Comparison of ENCODE assay signal across 31 cellular contexts in the genomic region with DNA sequence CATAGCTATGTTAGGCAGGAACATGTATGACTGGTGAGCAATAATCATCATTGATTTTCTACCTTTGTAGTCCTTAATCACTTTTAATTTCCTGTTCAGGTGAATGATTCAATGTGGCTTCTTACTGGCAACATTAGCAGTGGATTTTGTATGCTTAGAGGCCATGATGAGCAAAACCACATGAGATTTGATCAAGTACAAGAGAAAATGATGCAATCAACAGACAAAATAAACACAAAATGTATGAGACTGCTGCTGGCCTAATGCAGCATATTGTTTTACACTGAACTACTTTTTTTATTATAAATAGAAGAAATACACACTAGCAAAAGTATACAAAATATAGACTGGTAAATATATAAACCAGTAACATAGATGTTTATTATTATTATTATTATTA. TPM values are rescaled to one million over a fixed set of nuclear protein-coding genes. Genes with fewer than 3 reads are reported as not detected.
"Had no signal": no experiment of that assay in that cellular context is flagged by ENCODE, and none has a peak within 500 bp of the region (broad histone marks: within the 10 kb centered on the region; RNA-seq: fewer than 3 reads in every experiment).

No MANE protein-coding gene starts in this region.

- H3K36me3 Mint-ChIP-seq: mesothelial cell of epicardium; stimulated activated memory B cell treated with anti-CD40 and anti-IgM and Interleukin-4, amounts not matched to agents 10 μg/mL and 1 μg/mL and 100 μg/mL, for 72 hours had no signal

- H3K9me3 ChIP-seq: colonic mucosa, testis had no signal

- H3K27ac Mint-ChIP-seq: endodermal cell; mesothelial cell of epicardium; natural killer cell; stimulated activated memory B cell treated with anti-CD40 and anti-IgM and Interleukin-4, amounts not matched to agents 10 μg/mL and 1 μg/mL and 100 μg/mL, for 72 hours; stimulated activated naive CD8-positive, alpha-beta T cell treated with anti-CD3 and anti-CD28 coated beads, Interleukin-15, Interleukin-2, amounts not matched to agents 100 ng/mL and 50 ng/mL, for 24 hours had no signal

- DNase-seq: colonic mucosa; effector CD4-positive, alpha-beta T cell; endodermal cell; heart left ventricle; hypothalamus; islet precursor cell; natural killer cell; posterior cingulate gyrus; spleen; stimulated activated CD4-positive, alpha-beta T cell treated with anti-CD3 and anti-CD28 coated beads, Interleukin-15, amount 100 ng/mL, for 24 hours; stimulated activated CD4-positive, alpha-beta T cell treated with anti-CD3 and anti-CD28 coated beads, Interleukin-1b, Interleukin-23, amount 100 ng/mL, for 48 hours; stimulated activated CD4-positive, alpha-beta T cell treated with anti-CD3 and anti-CD28 coated beads, Interleukin-4, amount 100 ng/mL, for 24 hours; testis had no signal

- H3K9me3 Mint-ChIP-seq: endodermal cell had no signal

- H3K27me3 ChIP-seq: colonic mucosa, heart left ventricle, spleen, testis, tibial nerve had no signal

- H3K4me1 ChIP-seq: colonic mucosa, heart left ventricle, spleen, testis, tibial nerve had no signal

- H3K4me3 ChIP-seq: colonic mucosa, heart left ventricle, spleen, testis, tibial nerve had no signal

- ATAC-seq: heart left ventricle; left lobe of liver; natural killer cell; sciatic nerve; stimulated activated memory B cell treated with anti-CD40 and anti-IgM and Interleukin-4, amounts not matched to agents 10 μg/mL and 1 μg/mL and 100 μg/mL, for 72 hours had no signal

- H3K27ac ChIP-seq: colonic mucosa, heart left ventricle, spleen, testis, tibial nerve had no signal

- H3K4me3 Mint-ChIP-seq: endodermal cell; mesothelial cell of epicardium; natural killer cell; neural crest cell; stimulated activated memory B cell treated with anti-CD40 and anti-IgM and Interleukin-4, amounts not matched to agents 10 μg/mL and 1 μg/mL and 100 μg/mL, for 72 hours; stimulated activated naive CD8-positive, alpha-beta T cell treated with anti-CD3 and anti-CD28 coated beads, Interleukin-15, Interleukin-2, amounts not matched to agents 100 ng/mL and 50 ng/mL, for 24 hours had no signal

- H3K27me3 Mint-ChIP-seq: stimulated activated memory B cell treated with anti-CD40 and anti-IgM and Interleukin-4, amounts not matched to agents 10 μg/mL and 1 μg/mL and 100 μg/mL, for 72 hours; stimulated activated naive CD8-positive, alpha-beta T cell treated with anti-CD3 and anti-CD28 coated beads, Interleukin-15, Interleukin-2, amounts not matched to agents 100 ng/mL and 50 ng/mL, for 24 hours had no signal

- H3K36me3 ChIP-seq: colonic mucosa, heart left ventricle, spleen, tibial nerve had no signal

- H3K4me1 Mint-ChIP-seq: endodermal cell; mesothelial cell of epicardium; natural killer cell; neural crest cell; stimulated activated memory B cell treated with anti-CD40 and anti-IgM and Interleukin-4, amounts not matched to agents 10 μg/mL and 1 μg/mL and 100 μg/mL, for 72 hours had no signal

RNA-seq across cellular contexts. Expression of gene SI, which starts 47.5 kb away (rescaled TPM):
- total RNA-seq: dermis microvascular lymphatic vessel endothelial cell, endodermal cell, endothelial cell of umbilical vein, fibroblast of lung, frontal cortex, glomerular endothelial cell, heart left ventricle, left lobe of liver, lower leg skin, mesothelial cell of epicardium, myocyte, natural killer cell, neural crest cell, osteocyte, pulmonary artery endothelial cell, sciatic nerve, skeletal muscle tissue, spleen, tibial nerve, ureter had no signal
- polyA plus RNA-seq: endothelial cell of umbilical vein, fibroblast of lung had no signal
